10 cellular contexts compared by ENCODE assay signal in the genomic region with DNA sequence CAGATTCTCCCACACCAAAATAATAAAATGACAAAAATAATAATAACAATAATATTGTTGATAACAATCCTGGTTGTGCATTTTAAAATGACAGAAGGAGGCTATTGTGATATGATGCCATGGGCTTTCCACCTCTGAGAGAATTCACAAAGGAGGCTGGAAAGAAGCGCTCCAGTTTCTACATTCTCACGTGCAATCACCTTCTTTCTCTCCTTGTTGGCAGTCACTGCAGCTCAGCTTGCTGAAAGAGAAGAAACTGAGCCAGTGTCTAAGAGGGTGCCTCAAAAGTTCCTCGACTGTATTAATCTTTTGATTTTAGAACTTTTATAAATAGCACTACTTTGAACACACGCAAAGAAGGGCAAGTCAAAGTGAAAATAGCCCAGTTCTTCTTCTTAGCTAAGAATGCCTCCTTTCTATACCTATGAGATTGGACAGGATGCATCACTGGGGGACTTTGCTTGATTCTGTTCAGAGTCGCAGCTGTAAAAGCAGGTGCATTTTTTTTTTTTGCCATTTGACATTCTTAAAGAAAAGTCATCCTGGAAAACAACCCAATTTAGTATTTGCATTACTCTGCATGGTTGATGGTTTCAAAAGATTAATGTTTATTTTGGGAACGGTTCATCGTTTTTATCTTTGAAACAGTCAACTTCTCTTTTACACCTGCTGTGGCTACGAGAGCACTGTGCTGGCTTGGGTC. TPM values are rescaled to one million over a fixed set of nuclear protein-coding genes. Genes with fewer than 3 reads are reported as not detected.
DNase-seq lines count a peak whose midpoint lies in the region; ATAC-seq and TF ChIP-seq lines count a peak whose summit lies in the region.
"Had no signal": no experiment of that assay in that cellular context is flagged by ENCODE, and none has a peak within 500 bp of the region (broad histone marks: within the 10 kb centered on the region; RNA-seq: fewer than 3 reads in every experiment).

No MANE protein-coding gene starts in this region.

- peak; percentile 61 for DNase-seq in GM13976 (ENCODE audit: low spot score)
- peak; percentile 92 for DNase-seq in MM.1S
- no peak for DNase-seq in stimulated activated CD8-positive, alpha-beta memory T cell treated with anti-CD3 and anti-CD28 coated beads, Interleukin-4, amount 100 ng/mL, for 48 hours
- no peak for DNase-seq in NCI-H82 treated with DMSO at 0.1 percent for 48 hours (lab: John Stamatoyannopoulos, UW; ENCODE audit: unreplicated experiment)
- DNase-seq in Ammon's horn (ENCODE audit: low spot score), result no peak
- no peak for DNase-seq in Right ventricle myocardium inferior (ENCODE audit: missing footprints)
- DNase-seq: activated CD4-positive, alpha-beta T cell treated with anti-CD3 and anti-CD28 coated beads, Interleukin-2, amount 10 ng/mL, durations not matched to agents 24 days and 14 days; CD4-positive, alpha-beta memory T cell had no signal

- H3K4me2 ChIP-seq in MM.1S (ENCODE audit: low read depth, low read length), result peak overlapping the region; percentile 74

- TF ChIP-seq CTCF in GM13976 (IDR thresholded peaks at IDR 0.05; ENCODE audit: borderline replicate concordance, control extremely low read depth, extremely low read depth, insufficient read depth, missing control alignments) (no peak), MM.1S (IDR thresholded peaks at IDR 0.05; ENCODE audit: low read length) (no peak)

- peak overlapping the region; percentile 74 for H3K9ac ChIP-seq in MM.1S (ENCODE audit: low read length)

- no peaks in the 10 kb centered on the region for H3K36me3 ChIP-seq in MM.1S (replicated peaks; ENCODE audit: insufficient read depth, low read length)

- peaks cover 71% of the 10 kb centered on the region for H3K4me1 ChIP-seq in MM.1S (ENCODE audit: low read length)

- ATAC-seq in GM19438 (IDR thresholded peaks at IDR 0.05; ENCODE audit: low read depth, unreplicated experiment) (peak; percentile 92), HG02943 (IDR thresholded peaks at IDR 0.05; ENCODE audit: low read depth, unreplicated experiment) (peak; percentile 92), Right ventricle myocardium inferior (no peak)

- H3K4me3 ChIP-seq in MM.1S (ENCODE audit: low read length), result peak overlapping the region; percentile 34; the same call in 1 of the 2 replicates

- peaks cover 34% of the 10 kb centered on the region for H3K79me2 ChIP-seq in MM.1S (ENCODE audit: low read length)

- no peaks in the 10 kb centered on the region for H3K27me3 ChIP-seq in MM.1S (replicated peaks; ENCODE audit: insufficient read depth, low read length)

- no peaks in the 10 kb centered on the region for H4K20me1 ChIP-seq in MM.1S (ENCODE audit: insufficient read depth, low read length)

- H3K27ac ChIP-seq in MM.1S (ENCODE audit: low read length), result peak overlapping the region; percentile 96

- H3K9me2 ChIP-seq in MM.1S (replicated peaks; ENCODE audit: insufficient read depth, low read length), result no peaks in the 10 kb centered on the region

- peaks cover 37% of the 10 kb centered on the region for H3F3A ChIP-seq in MM.1S (ENCODE audit: insufficient read depth, low read length)

- H3K9me3 ChIP-seq in MM.1S (replicated peaks; ENCODE audit: insufficient read depth, low read length), result no peaks in the 10 kb centered on the region

- in situ Hi-C loops in GM13976 (cut with MboI; ENCODE audit: low sequenced_read_pairs, unreplicated experiment), result no loop called here

- no peak overlapping the region for H2AFZ ChIP-seq in MM.1S (ENCODE audit: low read length)

- intact Hi-C loops in Right ventricle myocardium inferior (cut with DNase I), result no loop called here

RNA-seq across cellular contexts. Expression of a gene that starts 12.4 kb away (rescaled TPM):
- 187 TPM for total RNA-seq in Right ventricle myocardium inferior

Comparison
In these comparisons a context has a peak if more than half of its experiments do, and no peak if none do; other contexts are left out.
1. DNase-seq: peak in GM13976 (single experiment) and MM.1S (single experiment); none in stimulated activated CD8-positive, alpha-beta memory T cell treated with anti-CD3 and anti-CD28 coated beads, Interleukin-4, amount 100 ng/mL, for 48 hours (single experiment), NCI-H82 treated with DMSO at 0.1 percent for 48 hours (single experiment), Ammon's horn (single experiment) and Right ventricle myocardium inferior (single experiment).